9 cellular contexts compared by ENCODE assay signal in the genomic region with DNA sequence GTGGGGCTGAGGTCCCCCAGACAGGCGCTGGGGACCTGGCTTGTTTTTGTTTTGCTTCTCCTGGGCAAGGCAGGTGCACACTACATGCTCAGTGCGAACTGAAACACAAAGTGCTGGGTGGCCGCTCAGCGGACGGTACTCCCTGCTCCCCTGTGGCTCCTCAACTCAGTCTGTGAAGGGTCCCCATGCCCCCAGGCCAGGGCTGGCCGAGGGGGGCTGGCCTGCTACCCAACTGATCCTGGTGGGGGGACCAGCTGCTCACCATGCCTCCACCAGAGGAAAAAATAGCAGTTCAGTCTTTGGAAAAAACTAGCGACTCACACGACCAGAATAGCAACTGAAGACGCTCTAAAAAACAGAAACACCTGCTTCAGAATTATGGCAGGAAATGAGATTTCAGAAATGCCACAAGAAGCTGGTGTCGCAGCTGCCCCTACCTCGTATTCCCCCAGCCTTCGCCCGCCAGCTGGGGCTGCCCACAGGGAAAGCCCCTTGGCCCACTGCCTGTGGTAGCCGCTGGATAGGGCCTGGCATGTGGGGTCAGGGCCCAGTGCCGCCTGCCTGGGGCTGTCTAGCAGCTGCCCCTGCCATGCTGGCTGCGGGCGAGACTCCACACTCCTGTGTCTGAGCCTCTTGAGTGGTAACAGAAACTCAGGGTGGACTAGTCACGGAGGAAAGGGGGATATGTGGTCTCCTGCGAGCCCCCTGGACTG. TPM values are rescaled to one million over a fixed set of nuclear protein-coding genes. Genes with fewer than 3 reads are reported as not detected.
A peak's percentile ranks its signal among the peaks of the same experiment; 100 is the strongest.
DNase-seq lines count a peak whose midpoint lies in the region; ATAC-seq lines count a peak whose summit lies in the region.
"Had no signal": no experiment of that assay in that cellular context is flagged by ENCODE, and none has a peak within 500 bp of the region (broad histone marks: within the 10 kb centered on the region; RNA-seq: fewer than 3 reads in every experiment).

No MANE protein-coding gene starts in this region.

- DNase-seq in T-helper 2 cell (peak in 3 of 5 experiments; percentile 17 to 77 (median 66)), germinal center (ENCODE audit: low spot score) (peak; percentile 70), SIG-M5 (lab: John Stamatoyannopoulos, UW) (no peak), Right ventricle myocardium inferior (ENCODE audit: missing footprints) (no peak), NCI-H2196 (lab: John Stamatoyannopoulos, UW; ENCODE audit: unreplicated experiment) (no peak), GDM1 (lab: John Stamatoyannopoulos, UW) (no peak)
- DNase-seq: IMR-90 had no signal

- ATAC-seq in GM18858 (IDR thresholded peaks at IDR 0.05; ENCODE audit: unreplicated experiment) (peak; percentile 66), HG02870 (IDR thresholded peaks at IDR 0.05; ENCODE audit: unreplicated experiment) (peak; percentile 72), Right ventricle myocardium inferior (no peak)

- intact Hi-C loops in Right ventricle myocardium inferior (cut with DNase I), result no loop called here

RNA-seq across cellular contexts. Expression of gene MEX3C, which starts 43.7 kb away (rescaled TPM):
- 20.5 TPM for total RNA-seq in Right ventricle myocardium inferior

Comparison
In these comparisons a context has a peak if more than half of its experiments do, and no peak if none do; other contexts are left out.
1. DNase-seq: peak in T-helper 2 cell (3 of 5) and germinal center (single experiment); none in SIG-M5 (single experiment), Right ventricle myocardium inferior (single experiment), NCI-H2196 (single experiment) and GDM1 (single experiment).